ENCODE assay signal across 10 cellular contexts in the genomic region with DNA sequence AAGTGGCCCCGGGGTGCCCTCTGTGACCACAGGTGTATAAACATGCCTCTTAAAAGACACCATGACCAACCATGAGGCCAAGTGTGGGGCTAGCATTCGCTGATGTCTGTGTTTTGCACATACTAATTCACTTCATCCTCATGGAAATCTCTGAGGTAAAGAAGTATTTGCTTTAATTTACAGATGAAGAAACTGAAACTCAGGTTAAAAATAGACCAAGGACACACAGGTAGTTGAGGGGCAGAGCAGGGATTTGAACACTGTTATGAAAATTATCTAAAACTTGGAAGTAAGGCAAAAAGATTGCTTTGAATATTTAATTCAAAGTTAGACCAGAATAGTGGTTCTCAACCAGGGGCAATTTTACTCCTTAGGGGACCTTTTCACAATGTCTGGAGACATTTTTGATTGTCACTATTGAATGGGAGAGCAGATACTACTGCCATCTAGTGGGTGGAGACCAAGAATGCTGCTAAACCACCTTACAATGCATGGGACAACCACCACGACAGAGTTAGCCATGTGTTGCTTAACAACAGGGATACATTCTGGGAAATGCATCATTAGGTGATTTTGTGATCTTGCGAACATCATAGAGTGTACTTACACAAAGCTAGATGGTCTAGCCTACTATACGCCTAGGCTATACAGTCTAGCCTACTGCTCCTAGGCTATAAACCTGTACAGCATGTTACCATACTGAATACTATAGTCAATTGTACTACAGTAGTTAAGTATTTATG. TPM values are rescaled to one million over a fixed set of nuclear protein-coding genes. Genes with fewer than 3 reads are reported as not detected.
DNase-seq lines count a peak whose midpoint lies in the region; ATAC-seq and TF ChIP-seq lines count a peak whose summit lies in the region.
"Had no signal": no experiment of that assay in that cellular context is flagged by ENCODE, and none has a peak within 500 bp of the region (broad histone marks: within the 10 kb centered on the region; RNA-seq: fewer than 3 reads in every experiment).

No MANE protein-coding gene starts in this region.

- WGBS in neuronal stem cell (ENCODE audit: extremely low coverage in 2 of 2, insufficient read length in 2 of 2, insufficient replicate concordance in 1 of 2), 2 donors = no CpG with 5 or more reads among the region's 5 CpGs

- no peak overlapping the region for H3K14ac ChIP-seq in neuronal stem cell (ENCODE audit: low read length)

- H3K79me1 ChIP-seq in neuronal stem cell (ENCODE audit: low read depth, low read length) = no peaks in the 10 kb centered on the region

- H3K9me3 ChIP-seq in CD4-positive, CD25-positive, alpha-beta regulatory T cell (ENCODE audit: control insufficient read depth in 2 of 2, low read length in 2 of 2) = no peaks in the 10 kb centered on the region
- H3K9me3 ChIP-seq in fibroblast of lung (ENCODE audit: control insufficient read depth, insufficient read depth, low read depth, low read length) (no peaks in the 10 kb centered on the region), neuronal stem cell (replicated peaks in 1 of 2; ENCODE audit: control insufficient read depth in 2 of 2, insufficient read depth in 1 of 2, low read depth in 1 of 2, low read length in 2 of 2) (peaks cover 2 to 8% of the 10 kb centered on the region in 2 donors)

- H4K8ac ChIP-seq in neuronal stem cell (ENCODE audit: low read depth, low read length) = no peak overlapping the region

- DNase-seq in CD4-positive, CD25-positive, alpha-beta regulatory T cell = peak; percentile 30 to 84 (median 68)
- peak; percentile 38 for DNase-seq in NCI-H2107 (lab: John Stamatoyannopoulos, UW)
- DNase-seq in activated B cell treated with CpG ODN at 0.5 μM for 24 hours = no peak
- DNase-seq in fibroblast of lung (ENCODE audit: low read depth in 2 of 2) = peak; percentile 20 to 48
- DNase-seq in neuronal stem cell (ENCODE audit: low spot score) = peak; percentile 46
- DNase-seq in UCSD-AML1 (lab: John Stamatoyannopoulos, UW; ENCODE audit: unreplicated experiment) = no peak

- H2AFZ ChIP-seq in fibroblast of lung (ENCODE audit: low read length) = no peak overlapping the region
- H2AFZ ChIP-seq in neuronal stem cell (ENCODE audit: low read length) = no peak overlapping the region

- H3K36me3 Mint-ChIP-seq in CD4-positive, CD25-positive, alpha-beta regulatory T cell = no peaks in the 10 kb centered on the region
- no peaks in the 10 kb centered on the region for H3K36me3 Mint-ChIP-seq in activated B cell treated with CpG ODN at 0.5 μM for 24 hours (ENCODE audit: low read depth)

- intact Hi-C loops in activated B cell treated with CpG ODN at 0.5 μM for 24 hours (cut with micrococcal nuclease) = loop anchor here (1.0 to 2.0 kb wide), 3 partner anchors 182 to 685 kb away; no protein-coding TSS in a partner anchor

- H3K4me3 ChIP-seq in CD4-positive, CD25-positive, alpha-beta regulatory T cell (ENCODE audit: low read depth, low read length) = no peak overlapping the region
- H3K4me3 ChIP-seq in fibroblast of lung (replicated peaks in 1 of 4; ENCODE audit: control extremely low read depth in 1 of 4, insufficient read depth in 1 of 4, low read depth in 3 of 4, low read length in 4 of 4) (no peak overlapping the region), neuronal stem cell (ENCODE audit: low read length in 2 of 2) (no peak overlapping the region)
- H3K4me3 ChIP-seq: SK-N-MC, skin epidermis had no signal

- H3K4me1 ChIP-seq in CD4-positive, CD25-positive, alpha-beta regulatory T cell (ENCODE audit: control insufficient read depth, insufficient read depth, low read length, poor library complexity, severe bottlenecking) = peaks cover 14% of the 10 kb centered on the region
- H3K4me1 ChIP-seq in fibroblast of lung (ENCODE audit: control insufficient read depth, extremely low read depth, insufficient read depth, low read length) = no peaks in the 10 kb centered on the region
- H3K4me1 ChIP-seq in neuronal stem cell (ENCODE audit: control insufficient read depth in 2 of 2, insufficient read depth in 1 of 2, low read depth in 1 of 2, low read length in 2 of 2) = no peaks in the 10 kb centered on the region

- H2BK120ac ChIP-seq in neuronal stem cell (ENCODE audit: low read depth, low read length) = no peak overlapping the region

- no peaks in the 10 kb centered on the region for H3K79me2 ChIP-seq in fibroblast of lung (ENCODE audit: control insufficient read depth, insufficient read depth, low read length)

- CTCF ChIA-PET in activated B cell treated with CpG ODN at 0.5 μM for 24 hours (lab: Charles Lee) = no interaction called here

- TF ChIP-seq CTCF in activated B cell treated with CpG ODN at 0.5 μM for 24 hours (IDR thresholded peaks at IDR 0.05) (no peak), fibroblast of lung (conservative IDR thresholded peaks at IDR 0.05 in 1 of 2, IDR thresholded peaks at IDR 0.05 in 1 of 2; ENCODE audit: low read depth in 1 of 2, low read length in 2 of 2) (peak; percentile 72 to 83)

- no peaks in the 10 kb centered on the region for H3K36me3 ChIP-seq in CD4-positive, CD25-positive, alpha-beta regulatory T cell (ENCODE audit: control insufficient read depth, insufficient read depth, low read length)
- H3K36me3 ChIP-seq in fibroblast of lung (ENCODE audit: control insufficient read depth, insufficient read depth, low read length) (no peaks in the 10 kb centered on the region), neuronal stem cell (replicated peaks in 1 of 2; ENCODE audit: control insufficient read depth in 2 of 2, insufficient read depth in 2 of 2, low read length in 2 of 2) (no peaks in the 10 kb centered on the region)

- H3K27me3 Mint-ChIP-seq in CD4-positive, CD25-positive, alpha-beta regulatory T cell = no peaks in the 10 kb centered on the region
- no peaks in the 10 kb centered on the region for H3K27me3 Mint-ChIP-seq in activated B cell treated with CpG ODN at 0.5 μM for 24 hours

- H3K27ac Mint-ChIP-seq in CD4-positive, CD25-positive, alpha-beta regulatory T cell = no peak overlapping the region
- H3K27ac Mint-ChIP-seq in activated B cell treated with CpG ODN at 0.5 μM for 24 hours = no peak overlapping the region

- H2BK15ac ChIP-seq in neuronal stem cell (ENCODE audit: low read length) = peak overlapping the region; percentile 17

- peaks cover 0 to 45% (median 24%) of the 10 kb centered on the region in 4 donors for H3K4me1 Mint-ChIP-seq in CD4-positive, CD25-positive, alpha-beta regulatory T cell
- peaks cover 7% of the 10 kb centered on the region for H3K4me1 Mint-ChIP-seq in activated B cell treated with CpG ODN at 0.5 μM for 24 hours

- no peak overlapping the region for H4K91ac ChIP-seq in neuronal stem cell (ENCODE audit: low read depth, low read length, poor library complexity)

- no peaks in the 10 kb centered on the region for H3K27me3 ChIP-seq in CD4-positive, CD25-positive, alpha-beta regulatory T cell (ENCODE audit: control insufficient read depth, insufficient read depth, low read length)
- peaks cover 5% of the 10 kb centered on the region for H3K27me3 ChIP-seq in fibroblast of lung (ENCODE audit: control insufficient read depth, insufficient read depth, low read length)
- no peaks in the 10 kb centered on the region for H3K27me3 ChIP-seq in neuronal stem cell (ENCODE audit: control insufficient read depth in 3 of 3, insufficient read depth in 3 of 3, low read depth in 1 of 3, low read length in 3 of 3)

- no peak overlapping the region for H3K27ac ChIP-seq in CD4-positive, CD25-positive, alpha-beta regulatory T cell (ENCODE audit: insufficient read depth, low read length, poor library complexity, severe bottlenecking)
- H3K27ac ChIP-seq in fibroblast of lung (ENCODE audit: insufficient read depth, low read length) (no peak overlapping the region), neuronal stem cell (replicated peaks; ENCODE audit: low read length) (no peak overlapping the region)
- H3K27ac ChIP-seq: SK-N-MC, skin epidermis had no signal

- peak overlapping the region; percentile 1 for H3K18ac ChIP-seq in neuronal stem cell (ENCODE audit: low read length)

- peak; percentile 72 to 76 for ATAC-seq in CD4-positive, CD25-positive, alpha-beta regulatory T cell (ENCODE audit: low read depth in 2 of 2)
- ATAC-seq in GM18520 (IDR thresholded peaks at IDR 0.05; ENCODE audit: unreplicated experiment) (peak; percentile 65), HG02981 (IDR thresholded peaks at IDR 0.05; ENCODE audit: unreplicated experiment) (peak; percentile 67), activated B cell treated with CpG ODN at 0.5 μM for 24 hours (ENCODE audit: low read depth) (peak; percentile 89)

- H3K4me3 Mint-ChIP-seq in CD4-positive, CD25-positive, alpha-beta regulatory T cell = peak overlapping the region in 3 of 4 donors; percentile 1 to 24 (median 11)
- H3K4me3 Mint-ChIP-seq in activated B cell treated with CpG ODN at 0.5 μM for 24 hours = no peak overlapping the region

- H3K4me2 ChIP-seq in fibroblast of lung (ENCODE audit: extremely low read depth, insufficient read depth, low read length) (no peak overlapping the region), neuronal stem cell (ENCODE audit: insufficient read depth, low read length, poor library complexity, severe bottlenecking) (no peak overlapping the region)

- no peak overlapping the region for H3K4ac ChIP-seq in neuronal stem cell (ENCODE audit: low read length)

- no peaks in the 10 kb centered on the region for H4K20me1 ChIP-seq in fibroblast of lung (ENCODE audit: control insufficient read depth, extremely low read depth, insufficient read depth, low read length)

- H2BK5ac ChIP-seq in neuronal stem cell (ENCODE audit: low read length) = no peak overlapping the region

- H2BK12ac ChIP-seq in neuronal stem cell (ENCODE audit: low read length) = no peak overlapping the region

- peaks cover 0 to 5% (median 0%) of the 10 kb centered on the region in 7 donors for H3K9me3 Mint-ChIP-seq in CD4-positive, CD25-positive, alpha-beta regulatory T cell
- no peaks in the 10 kb centered on the region for H3K9me3 Mint-ChIP-seq in activated B cell treated with CpG ODN at 0.5 μM for 24 hours

- POLR2A ChIA-PET in activated B cell treated with CpG ODN at 0.5 μM for 24 hours (lab: Charles Lee) = no interaction called here

- peak overlapping the region; percentile 5 for H2AK5ac ChIP-seq in neuronal stem cell (ENCODE audit: low read depth, low read length)

- H3K9ac ChIP-seq in fibroblast of lung (ENCODE audit: insufficient read depth, low read length) (no peak overlapping the region), neuronal stem cell (ENCODE audit: low read depth, low read length, poor library complexity) (no peak overlapping the region)

- H3K23ac ChIP-seq in neuronal stem cell (ENCODE audit: low read depth, low read length, poor library complexity) = no peak overlapping the region

RNA-seq across cellular contexts. Expression of a gene that starts 8.0 kb away (rescaled TPM):
- 15.4 TPM for total RNA-seq in CD4-positive, CD25-positive, alpha-beta regulatory T cell
- 10 to 100 TPM; 37.2 to 58.7 (median 50.0) TPM for polyA plus RNA-seq in CD4-positive, CD25-positive, alpha-beta regulatory T cell
- total RNA-seq in activated B cell treated with CpG ODN at 0.5 μM for 24 hours (12.7 and 17.7 TPM in 2 replicates), fibroblast of lung (0.99 and 1.0 TPM in 2 replicates)
- polyA plus RNA-seq in fibroblast of lung = 21.6 and 29.3 TPM in 2 replicates
- polyA plus RNA-seq in fibroblast of lung (2012) = 15.2 and 20.0 TPM in 2 replicates
- polyA minus RNA-seq in fibroblast of lung (ENCODE audit: low replicate concordance) = 1.5 and 14.7 TPM in 2 replicates
- polyA plus RNA-seq in neuronal stem cell (2013, experiment 1 of 2) = 32.9 TPM
- 33.9 TPM for polyA plus RNA-seq in neuronal stem cell (2013, experiment 2 of 2)

RNA-seq across cellular contexts. Expression of a gene that starts 13.6 kb away (rescaled TPM):
- not detected for total RNA-seq in CD4-positive, CD25-positive, alpha-beta regulatory T cell
- not detected for polyA plus RNA-seq in CD4-positive, CD25-positive, alpha-beta regulatory T cell
- total RNA-seq in activated B cell treated with CpG ODN at 0.5 μM for 24 hours (not detected in 2 replicates), fibroblast of lung (not detected in 2 replicates)
- not detected in 2 replicates for polyA plus RNA-seq in fibroblast of lung
- polyA plus RNA-seq in fibroblast of lung (2012) = not detected in 2 replicates
- polyA minus RNA-seq in fibroblast of lung (ENCODE audit: low replicate concordance) = not detected in 2 replicates
- not detected for polyA plus RNA-seq in neuronal stem cell (2013, experiment 1 of 2)
- polyA plus RNA-seq in neuronal stem cell (2013, experiment 2 of 2) = not detected

Comparison
In these comparisons a context has a peak if more than half of its experiments do, and no peak if none do; other contexts are left out.
1. DNase-seq: peak in CD4-positive, CD25-positive, alpha-beta regulatory T cell (3 of 3), NCI-H2107 (single experiment), fibroblast of lung (2 of 2) and neuronal stem cell (single experiment); none in activated B cell treated with CpG ODN at 0.5 μM for 24 hours (single experiment) and UCSD-AML1 (single experiment).
2. Peak in every context shown above with its lines, with median percentiles within 50 percentile points of each other: ATAC-seq.